Comparison of ENCODE assay signal across 8 cellular contexts in the genomic region with DNA sequence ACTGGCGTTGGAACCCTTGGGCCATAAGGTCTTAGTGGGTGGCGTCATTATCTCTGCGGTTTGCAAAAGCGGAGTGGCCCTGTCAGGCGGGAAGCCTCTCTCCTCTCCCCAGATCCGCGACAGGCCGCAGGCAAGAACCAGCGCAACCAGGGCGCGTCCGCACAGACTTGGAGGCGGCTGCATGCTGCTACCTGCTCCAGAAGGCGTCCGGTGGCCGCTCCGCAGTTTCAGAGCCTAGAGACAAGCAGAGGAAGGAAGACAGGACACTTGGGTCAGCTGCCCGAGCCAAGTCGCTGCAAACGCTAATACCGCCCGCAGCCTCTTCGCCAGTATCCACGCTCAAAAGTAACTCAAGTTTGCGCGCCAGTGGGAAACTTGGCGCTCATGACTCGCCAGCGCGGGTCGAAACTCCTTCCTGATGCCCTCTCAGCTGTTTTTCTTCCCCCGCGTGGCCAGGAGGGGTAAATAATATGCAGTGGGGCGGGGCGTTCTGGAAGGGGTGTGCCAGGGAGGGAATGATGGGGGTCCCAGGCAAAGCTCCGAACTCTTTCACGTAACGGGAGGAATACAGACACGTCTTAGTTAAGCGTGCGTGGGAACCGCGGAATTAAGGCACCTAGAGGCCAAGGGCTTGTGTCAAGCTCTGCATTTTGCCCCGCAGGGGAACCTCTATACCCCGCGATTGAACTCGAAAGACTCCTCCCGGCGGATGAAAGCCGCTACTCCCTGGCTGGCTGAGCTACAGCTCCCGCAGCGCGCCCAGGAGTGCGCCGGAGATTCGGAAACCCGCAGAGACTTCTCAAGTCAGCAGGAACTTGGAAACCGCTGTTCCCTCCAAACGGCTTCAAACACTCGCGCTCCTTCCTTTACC. TPM values are rescaled to one million over a fixed set of nuclear protein-coding genes. Genes with fewer than 3 reads are reported as not detected.
A peak's percentile ranks its signal among the peaks of the same experiment; 100 is the strongest.
DNase-seq lines count a peak whose midpoint lies in the region; ATAC-seq, FAIRE-seq and TF ChIP-seq lines count a peak whose summit lies in the region.

A gene (minus strand): TSS at position 441 of the 871 bp plus-strand sequence. CDS start 258 bp downstream, at position 183.

- H3K36me3 ChIP-seq in esophagus squamous epithelium (no peaks in the 10 kb centered on the region), upper lobe of left lung (no peaks in the 10 kb centered on the region)

- in situ Hi-C loops in KBM-7 (cut with MboI; ENCODE audit: low pct_unique_long_range_greater_than_20kb, low sequenced_read_pairs), result no loop called here

- no peaks in the 10 kb centered on the region for H3K9me3 ChIP-seq in esophagus squamous epithelium
- H3K9me3 ChIP-seq in mononuclear cell (ENCODE audit: low read depth, low read length), result no peaks in the 10 kb centered on the region
- H3K9me3 ChIP-seq in upper lobe of left lung, result no peaks in the 10 kb centered on the region

- intact Hi-C loops in esophagus squamous epithelium (cut with DNase I), result no loop called here

- TF ChIP-seq POLR2A in esophagus squamous epithelium (IDR thresholded peaks at IDR 0.05) (peak in 1 of 4 donors; percentile 16), upper lobe of left lung (IDR thresholded peaks at IDR 0.05) (peak in 1 of 4 donors; percentile 44)

- H3K4me3 ChIP-seq in esophagus squamous epithelium (peak within 1 kb of the TSS; percentile 27 to 70 (median 54)), mononuclear cell (ENCODE audit: low read length) (peak within 1 kb of the TSS; percentile 22), upper lobe of left lung (peak within 1 kb of the TSS; percentile 48 to 64 (median 56))

- ATAC-seq in upper lobe of left lung (ENCODE audit: low FRiP score in 2 of 2), result peak; percentile 72 to 83

- 2 to 5% methylated on average over 27 to 29 of the region's 61 CpGs for WGBS in esophagus squamous epithelium, 2 donors
- 0 to 3% methylated on average over 30 to 57 of the region's 61 CpGs for WGBS in upper lobe of left lung, 2 donors

- no peak for FAIRE-seq in GM19239 (lab: Jason Lieb, UNC)

- peak; percentile 12 for DNase-seq in activated CD4-positive, alpha-beta T cell treated with anti-CD3 and anti-CD28 coated beads for 48 hours
- DNase-seq in activated CD4-positive, alpha-beta T cell treated with anti-CD3 and anti-CD28 coated beads, Interleukin-2, amount 50 U/mL, for 4 hours, result no peak
- peak; percentile 1 for DNase-seq in RPMI7951 (ENCODE audit: low read depth)
- no peak for DNase-seq in esophagus squamous epithelium (lab: John Stamatoyannopoulos, UW)
- peak; percentile 53 to 83 for DNase-seq in upper lobe of left lung
- no peak for DNase-seq in GM19239 (ENCODE audit: insufficient read length, low spot score)
- DNase-seq in KBM-7, result no peak

- peak in 2 of 6 experiments; percentile 4 to 23 for TF ChIP-seq CTCF in esophagus squamous epithelium (IDR thresholded peaks at IDR 0.05)
- TF ChIP-seq CTCF in upper lobe of left lung (IDR thresholded peaks at IDR 0.05), result peak; percentile 21 to 57 (median 34)

- H3K4me1 ChIP-seq in esophagus squamous epithelium (peaks cover 0 to 23% (median 3%) of the 10 kb centered on the region in 3 donors), mononuclear cell (ENCODE audit: insufficient read depth, low read length) (peaks cover 16% of the 10 kb centered on the region), upper lobe of left lung (peaks cover 4 to 15% (median 10%) of the 10 kb centered on the region in 4 donors)

- TF ChIP-seq EP300 in upper lobe of left lung (IDR thresholded peaks at IDR 0.05), result no peak

- peak within 1 kb of the TSS; percentile 19 to 74 (median 64) for H3K27ac ChIP-seq in esophagus squamous epithelium
- peak within 1 kb of the TSS; percentile 72 to 81 (median 78) for H3K27ac ChIP-seq in upper lobe of left lung

- H3K27me3 ChIP-seq in esophagus squamous epithelium (peaks cover 0 to 40% (median 0%) of the 10 kb centered on the region in 4 donors), mononuclear cell (ENCODE audit: insufficient read depth, low read length) (peaks cover 34% of the 10 kb centered on the region), upper lobe of left lung (no peaks in the 10 kb centered on the region)

RNA-seq across cellular contexts. Expression of the gene that starts here (rescaled TPM):
- total RNA-seq in RPMI7951 (2014; rRNA removed; shearing (Covaris generic)), result 1.7 and 1.8 TPM in 2 replicates
- total RNA-seq in esophagus squamous epithelium, result 10 to 100 TPM in 1 of 4 donors, 1 to 10 TPM in 3; 1.6 to 14.7 (median 5.0) TPM
- total RNA-seq in mononuclear cell, result 0.21 TPM
- 100 to 1,000 TPM in 1 of 6 donors, 10 to 100 TPM in 5; 28.5 to 146 (median 52.4) TPM for total RNA-seq in upper lobe of left lung

Comparison
In these comparisons a context has a peak if more than half of its experiments do, and no peak if none do; other contexts are left out.
1. DNase-seq: peak in activated CD4-positive, alpha-beta T cell treated with anti-CD3 and anti-CD28 coated beads for 48 hours (single experiment), RPMI7951 (single experiment) and upper lobe of left lung (2 of 2); none in activated CD4-positive, alpha-beta T cell treated with anti-CD3 and anti-CD28 coated beads, Interleukin-2, amount 50 U/mL, for 4 hours (0 of 2), esophagus squamous epithelium (single experiment), GM19239 (single experiment) and KBM-7 (single experiment).
2. Peak in every context shown above with its lines, with median percentiles within 50 percentile points of each other: H3K4me3 ChIP-seq.